In the genomic region with DNA sequence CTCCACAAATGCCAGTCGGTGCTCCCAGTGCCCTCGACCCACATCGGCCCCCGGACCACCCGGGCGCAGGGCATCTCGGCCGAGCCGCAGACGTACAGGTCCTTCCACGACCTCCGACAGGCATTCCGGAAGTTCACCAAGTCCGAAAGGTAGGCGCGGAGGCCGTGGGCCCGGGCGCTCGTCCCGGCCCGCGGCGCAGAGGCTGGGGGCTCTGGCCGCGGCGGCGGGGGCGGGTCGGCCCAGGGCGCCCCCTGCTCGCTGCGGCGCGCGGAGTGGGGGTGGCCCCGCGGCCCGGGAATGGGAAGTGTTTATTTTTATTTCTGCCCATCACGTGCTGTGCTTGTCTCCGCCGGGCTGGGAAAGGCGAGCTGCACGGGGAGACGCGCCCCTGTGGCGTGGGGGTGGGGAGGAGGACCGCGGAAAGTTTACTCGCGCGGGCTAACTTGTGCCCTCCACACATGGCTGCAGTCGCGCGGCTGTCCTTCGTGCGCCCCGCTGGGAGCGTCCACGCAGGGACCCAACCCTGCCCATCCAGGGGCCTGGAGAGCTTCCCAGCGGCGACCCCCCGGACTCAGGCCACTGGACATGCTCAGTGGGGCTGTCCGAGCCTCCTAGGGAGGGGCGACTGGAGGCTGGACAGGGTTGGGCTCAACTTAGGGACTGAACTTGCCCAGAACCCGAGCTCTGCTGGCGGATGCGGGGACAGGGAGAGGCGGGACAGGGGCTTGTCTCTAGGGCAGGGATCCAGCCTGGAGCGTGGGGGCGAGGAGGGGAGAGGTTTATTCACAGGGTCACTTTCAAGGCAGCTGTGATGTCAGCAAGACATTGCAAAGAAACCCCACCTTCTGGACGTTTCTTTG, we compare ENCODE assay signal across 8 cellular contexts.
DNase-seq lines count a peak whose midpoint lies in the region; ATAC-seq and TF ChIP-seq lines count a peak whose summit lies in the region.

No MANE protein-coding gene starts in this region.

- peaks cover 7% of the 10 kb centered on the region for H3K4me1 ChIP-seq in HEK293 (ENCODE audit: control insufficient read depth, insufficient read depth, low read length)
- peaks cover 0 to 36% (median 21%) of the 10 kb centered on the region in 4 donors for H3K4me1 ChIP-seq in sigmoid colon

- no peak for DNase-seq in activated naive CD8-positive, alpha-beta T cell treated with anti-CD3 and anti-CD28 coated beads, Interleukin-2, amount 10 ng/mL, durations not matched to agents 7 days and 5 days
- peak; percentile 60 for DNase-seq in hepatic stellate cell (ENCODE audit: low spot score)
- DNase-seq in sigmoid colon: peak; percentile 80
- DNase-seq in T-helper 9 cell: no peak
- no peak for DNase-seq in NCI-H146 (lab: John Stamatoyannopoulos, UW)
- no peak for DNase-seq in stimulated activated CD8-positive, alpha-beta memory T cell treated with anti-CD3 and anti-CD28 coated beads, Interleukin-4, amount 100 ng/mL, for 48 hours

- no peak overlapping the region for H3K27ac Mint-ChIP-seq in activated naive CD8-positive, alpha-beta T cell treated with anti-CD3 and anti-CD28 coated beads, Interleukin-2, amount 10 ng/mL, durations not matched to agents 7 days and 5 days

- H3K27me3 Mint-ChIP-seq in activated naive CD8-positive, alpha-beta T cell treated with anti-CD3 and anti-CD28 coated beads, Interleukin-2, amount 10 ng/mL, durations not matched to agents 7 days and 5 days: peaks cover 53% of the 10 kb centered on the region

- intact Hi-C loops in sigmoid colon (cut with DNase I): no loop called here

- H3K27me3 ChIP-seq in sigmoid colon: no peaks in the 10 kb centered on the region

- no peaks in the 10 kb centered on the region for H3K36me3 Mint-ChIP-seq in activated naive CD8-positive, alpha-beta T cell treated with anti-CD3 and anti-CD28 coated beads, Interleukin-2, amount 10 ng/mL, durations not matched to agents 7 days and 5 days

- no peak for TF ChIP-seq EP300 in sigmoid colon (IDR thresholded peaks at IDR 0.05)

- H3K27ac ChIP-seq in HEK293 (ENCODE audit: extremely low read depth, low read depth, low read length) (peak overlapping the region; percentile 89), sigmoid colon (peak overlapping the region; percentile 79 to 90 (median 85))

- no peaks in the 10 kb centered on the region for H3K9me3 Mint-ChIP-seq in activated naive CD8-positive, alpha-beta T cell treated with anti-CD3 and anti-CD28 coated beads, Interleukin-2, amount 10 ng/mL, durations not matched to agents 7 days and 5 days

- POLR2A ChIA-PET in HEK293 (lab: Yijun Ruan, JAX): interaction anchor here (1.0 kb wide), 1 partner anchor 10 kb away, joined by 3 read pairs; no protein-coding TSS in a partner anchor
- POLR2A ChIA-PET in activated naive CD8-positive, alpha-beta T cell treated with anti-CD3 and anti-CD28 coated beads, Interleukin-2, amount 10 ng/mL, durations not matched to agents 7 days and 5 days (lab: Charles Lee): no interaction called here

- peaks cover 4% of the 10 kb centered on the region for H3K4me1 Mint-ChIP-seq in activated naive CD8-positive, alpha-beta T cell treated with anti-CD3 and anti-CD28 coated beads, Interleukin-2, amount 10 ng/mL, durations not matched to agents 7 days and 5 days

- peak overlapping the region; percentile 70 for H3K4me3 Mint-ChIP-seq in activated naive CD8-positive, alpha-beta T cell treated with anti-CD3 and anti-CD28 coated beads, Interleukin-2, amount 10 ng/mL, durations not matched to agents 7 days and 5 days

- TF ChIP-seq POLR2A in sigmoid colon (IDR thresholded peaks at IDR 0.05): no peak

- H3K36me3 ChIP-seq in HEK293 (ENCODE audit: control insufficient read depth in 2 of 2, insufficient read depth in 1 of 2, low read length in 2 of 2) (no peaks in the 10 kb centered on the region), sigmoid colon (no peaks in the 10 kb centered on the region)

- no peaks in the 10 kb centered on the region for H3K9me3 ChIP-seq in HEK293 (ENCODE audit: control insufficient read depth, insufficient read depth, low read depth, low read length)
- H3K9me3 ChIP-seq in sigmoid colon: no peaks in the 10 kb centered on the region

- no peak for ATAC-seq in activated naive CD8-positive, alpha-beta T cell treated with anti-CD3 and anti-CD28 coated beads, Interleukin-2, amount 10 ng/mL, durations not matched to agents 7 days and 5 days (ENCODE audit: low read depth)
- ATAC-seq in GM19023 (IDR thresholded peaks at IDR 0.05; ENCODE audit: unreplicated experiment): no peak

- H3K4me3 ChIP-seq in HEK293 (ENCODE audit: low read depth, low read length): peak overlapping the region; percentile 69
- H3K4me3 ChIP-seq in sigmoid colon: peak overlapping the region; percentile 58 to 83 (median 76)

- no peak for TF ChIP-seq CTCF in HEK293 (tag by site-specific recombination; IDR thresholded peaks at IDR 0.05)
- no peak for TF ChIP-seq CTCF in sigmoid colon (IDR thresholded peaks at IDR 0.05)

- CTCF ChIA-PET in HEK293 (lab: Yijun Ruan, JAX): interaction anchor here (0.6 to 0.7 kb wide), 3 partner anchors 9 to 41 kb away, joined by 3 to 4 read pairs (median 3); no protein-coding TSS in a partner anchor

- 1% methylated on average over 72 of the region's 72 CpGs for WGBS in sigmoid colon, 2 donors

TF ChIP-seq in HEK293, 187 proteins besides CTCF, POLR2A, EP300 and RAD21 (continues in another document):
- no peak for TF ChIP-seq ZNF544 (tag by site-specific recombination; IDR thresholded peaks at IDR 0.05)
- no peak for TF ChIP-seq ZBTB17 (tag by site-specific recombination; IDR thresholded peaks at IDR 0.05)
- TF ChIP-seq KLF16 (tag by site-specific recombination; IDR thresholded peaks at IDR 0.05): peak; percentile 72
- TF ChIP-seq ZNF202 (tag by site-specific recombination; IDR thresholded peaks at IDR 0.05; ENCODE audit: borderline replicate concordance): no peak
- peak; percentile 58; the same call in 1 of the 2 replicates for TF ChIP-seq ZNF2 (tag by site-specific recombination; IDR thresholded peaks at IDR 0.05)
- TF ChIP-seq ZNF214 (tag by site-specific recombination; IDR thresholded peaks at IDR 0.05; ENCODE audit: borderline replicate concordance): no peak
- TF ChIP-seq ZNF501 (tag by site-specific recombination; IDR thresholded peaks at IDR 0.05): 0 out of 2 replicates have a peak, but pooled peaks have one; percentile 30
- no peak for TF ChIP-seq HOXC10 (CRISPR knock-in tag; IDR thresholded peaks at IDR 0.05)
- TF ChIP-seq KLF10 (tag by site-specific recombination; IDR thresholded peaks at IDR 0.05): peak; percentile 76
- TF ChIP-seq, protein P1, sequence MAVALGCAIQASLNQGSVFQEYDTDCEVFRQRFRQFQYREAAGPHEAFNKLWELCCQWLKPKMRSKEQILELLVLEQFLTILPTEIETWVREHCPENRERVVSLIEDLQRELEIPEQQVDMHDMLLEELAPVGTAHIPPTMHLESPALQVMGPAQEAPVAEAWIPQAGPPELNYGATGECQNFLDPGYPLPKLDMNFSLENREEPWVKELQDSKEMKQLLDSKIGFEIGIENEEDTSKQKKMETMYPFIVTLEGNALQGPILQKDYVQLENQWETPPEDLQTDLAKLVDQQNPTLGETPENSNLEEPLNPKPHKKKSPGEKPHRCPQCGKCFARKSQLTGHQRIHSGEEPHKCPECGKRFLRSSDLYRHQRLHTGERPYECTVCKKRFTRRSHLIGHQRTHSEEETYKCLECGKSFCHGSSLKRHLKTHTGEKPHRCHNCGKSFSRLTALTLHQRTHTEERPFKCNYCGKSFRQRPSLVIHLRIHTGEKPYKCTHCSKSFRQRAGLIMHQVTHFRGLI (tag by site-specific recombination; IDR thresholded peaks at IDR 0.05): peak; percentile 90
- no peak for TF ChIP-seq TCF7L2 (IDR thresholded peaks at IDR 0.05; ENCODE audit: borderline replicate concordance, low read depth, low read length)
- no peak for TF ChIP-seq ZNF610 (tag by site-specific recombination; IDR thresholded peaks at IDR 0.05; ENCODE audit: borderline replicate concordance)
- TF ChIP-seq ZNF16 (tag by site-specific recombination; IDR thresholded peaks at IDR 0.05; ENCODE audit: low read depth): no peak
- TF ChIP-seq PRDM2 (tag by site-specific recombination; IDR thresholded peaks at IDR 0.05; ENCODE audit: borderline replicate concordance): no peak

Comparison
In these comparisons a context has a peak if more than half of its experiments do, and no peak if none do; other contexts are left out.
1. DNase-seq: peak in hepatic stellate cell (single experiment) and sigmoid colon (single experiment); none in activated naive CD8-positive, alpha-beta T cell treated with anti-CD3 and anti-CD28 coated beads, Interleukin-2, amount 10 ng/mL, durations not matched to agents 7 days and 5 days (single experiment), T-helper 9 cell (single experiment), NCI-H146 (single experiment) and stimulated activated CD8-positive, alpha-beta memory T cell treated with anti-CD3 and anti-CD28 coated beads, Interleukin-4, amount 100 ng/mL, for 48 hours (single experiment).